In the genomic region with DNA sequence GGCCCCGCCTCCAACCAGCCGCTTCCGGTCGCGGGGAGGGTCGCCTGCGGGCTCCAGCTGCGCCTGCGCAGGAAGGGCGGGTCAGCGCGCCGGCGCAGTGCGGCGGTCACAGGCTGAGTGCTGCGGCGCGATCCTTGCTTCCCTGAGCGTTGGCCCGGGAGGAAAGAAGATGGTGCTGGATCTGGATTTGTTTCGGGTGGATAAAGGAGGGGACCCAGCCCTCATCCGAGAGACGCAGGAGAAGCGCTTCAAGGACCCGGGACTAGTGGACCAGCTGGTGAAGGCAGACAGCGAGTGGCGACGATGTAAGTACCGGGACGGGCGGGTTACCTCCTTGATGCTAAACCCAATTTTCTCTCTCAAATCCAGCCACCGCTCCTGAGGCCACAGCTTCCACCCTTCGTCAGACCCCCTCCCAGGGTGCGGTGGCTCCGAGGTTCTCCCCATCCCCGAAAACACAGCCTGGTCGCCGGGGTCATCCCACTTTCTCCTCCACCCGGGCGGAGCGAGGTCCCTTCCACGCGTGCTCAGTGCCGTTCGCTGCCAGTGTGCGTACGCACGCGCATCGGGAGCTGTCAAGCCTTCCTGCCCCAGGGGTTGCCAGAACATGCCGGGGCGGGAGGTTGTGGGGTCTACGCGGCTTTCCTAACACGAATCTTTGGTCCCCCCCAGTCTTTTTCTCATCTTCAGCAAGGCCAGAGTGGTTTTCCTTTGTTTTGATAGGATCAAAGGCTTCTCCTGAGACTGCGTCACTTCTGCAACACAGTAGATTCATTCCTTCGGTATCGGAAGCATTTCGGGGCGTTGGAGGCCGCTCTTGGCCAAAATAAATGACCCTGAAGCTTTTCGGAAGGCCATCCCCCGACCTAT, we compare ENCODE assay signal across 1 cellular context.
TF ChIP-seq lines count a peak whose summit lies in the region.

A gene with protein sequence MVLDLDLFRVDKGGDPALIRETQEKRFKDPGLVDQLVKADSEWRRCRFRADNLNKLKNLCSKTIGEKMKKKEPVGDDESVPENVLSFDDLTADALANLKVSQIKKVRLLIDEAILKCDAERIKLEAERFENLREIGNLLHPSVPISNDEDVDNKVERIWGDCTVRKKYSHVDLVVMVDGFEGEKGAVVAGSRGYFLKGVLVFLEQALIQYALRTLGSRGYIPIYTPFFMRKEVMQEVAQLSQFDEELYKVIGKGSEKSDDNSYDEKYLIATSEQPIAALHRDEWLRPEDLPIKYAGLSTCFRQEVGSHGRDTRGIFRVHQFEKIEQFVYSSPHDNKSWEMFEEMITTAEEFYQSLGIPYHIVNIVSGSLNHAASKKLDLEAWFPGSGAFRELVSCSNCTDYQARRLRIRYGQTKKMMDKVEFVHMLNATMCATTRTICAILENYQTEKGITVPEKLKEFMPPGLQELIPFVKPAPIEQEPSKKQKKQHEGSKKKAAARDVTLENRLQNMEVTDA (plus strand): TSS at position 95 of the 870 bp plus-strand sequence. CDS start 75 bp downstream, at position 170.

TF ChIP-seq in GM12878, 131 proteins besides CTCF, POLR2A, EP300 and RAD21 (continued from another document):
- TF ChIP-seq, protein P1, sequence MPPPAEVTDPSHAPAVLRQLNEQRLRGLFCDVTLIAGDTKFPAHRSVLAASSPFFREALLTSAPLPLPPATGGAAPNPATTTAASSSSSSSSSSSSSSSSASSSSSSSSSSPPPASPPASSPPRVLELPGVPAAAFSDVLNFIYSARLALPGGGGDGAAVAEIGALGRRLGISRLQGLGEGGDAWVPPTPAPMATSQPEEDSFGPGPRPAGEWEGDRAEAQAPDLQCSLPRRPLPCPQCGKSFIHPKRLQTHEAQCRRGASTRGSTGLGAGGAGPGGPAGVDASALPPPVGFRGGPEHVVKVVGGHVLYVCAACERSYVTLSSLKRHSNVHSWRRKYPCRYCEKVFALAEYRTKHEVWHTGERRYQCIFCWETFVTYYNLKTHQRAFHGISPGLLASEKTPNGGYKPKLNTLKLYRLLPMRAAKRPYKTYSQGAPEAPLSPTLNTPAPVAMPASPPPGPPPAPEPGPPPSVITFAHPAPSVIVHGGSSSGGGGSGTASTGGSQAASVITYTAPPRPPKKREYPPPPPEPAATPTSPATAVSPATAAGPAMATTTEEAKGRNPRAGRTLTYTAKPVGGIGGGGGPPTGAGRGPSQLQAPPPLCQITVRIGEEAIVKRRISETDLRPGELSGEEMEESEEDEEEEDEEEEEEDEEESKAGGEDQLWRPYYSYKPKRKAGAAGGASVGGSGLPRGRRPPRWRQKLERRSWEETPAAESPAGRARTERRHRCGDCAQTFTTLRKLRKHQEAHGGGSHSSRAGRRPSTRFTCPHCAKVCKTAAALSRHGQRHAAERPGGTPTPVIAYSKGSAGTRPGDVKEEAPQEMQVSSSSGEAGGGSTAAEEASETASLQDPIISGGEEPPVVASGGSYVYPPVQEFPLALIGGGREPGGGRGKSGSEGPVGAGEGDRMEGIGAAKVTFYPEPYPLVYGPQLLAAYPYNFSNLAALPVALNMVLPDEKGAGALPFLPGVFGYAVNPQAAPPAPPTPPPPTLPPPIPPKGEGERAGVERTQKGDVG (CRISPR knock-in tag; IDR thresholded peaks at IDR 0.05): no peak
- TF ChIP-seq TCF12 (IDR thresholded peaks at IDR 0.05; ENCODE audit: low read depth, low read length) (0 out of 2 replicates have a peak, but pooled peaks have one; percentile 5), SUPT20H (IDR thresholded peaks at IDR 0.05; ENCODE audit: borderline replicate concordance, control insufficient read depth, low read depth, low read length) (no peak), NR2C1 (IDR thresholded peaks at IDR 0.05) (peak; percentile 76), CHD2 (IDR thresholded peaks at IDR 0.05; ENCODE audit: borderline replicate concordance, low read depth, low read length) (0 out of 2 replicates have a peak, but pooled peaks have one; percentile 20), ZSCAN29 (IDR thresholded peaks at IDR 0.05) (peak; percentile 85), HDGF (IDR thresholded peaks at IDR 0.05) (peak; percentile 15; the same call in 1 of the 2 replicates)
TF ChIP-seq in GM12878: peak in this region for 30.
